ENCODE assay signal across 18 cellular contexts in genomic region chr22:31262369-31263133, GRCh38.
"Had no signal": no experiment of that assay in that cellular context is flagged by ENCODE, and none has a peak within 500 bp of the region (broad histone marks: within the 10 kb centered on the region; RNA-seq: fewer than 3 reads in every experiment).

No MANE protein-coding gene starts in this region.

- DNase-seq: activated CD4-positive, alpha-beta memory T cell treated with anti-CD3 and anti-CD28 coated beads for 36 hours; activated CD4-positive, alpha-beta T cell treated with anti-CD3 and anti-CD28 coated beads for 1 hour; activated CD8-positive, alpha-beta memory T cell treated with anti-CD3 and anti-CD28 coated beads, Interleukin-2, amount 10 ng/mL, durations not matched to agents 7 days and 5 days; activated naive CD4-positive, alpha-beta T cell treated with anti-CD3 and anti-CD28 coated beads, Interleukin-2, amount 10 ng/mL, durations not matched to agents 7 days and 5 days; activated T-cell treated with anti-CD3 and anti-CD28 coated beads, Interleukin-2, amount 50 U/mL, for 1 hour; mammary epithelial cell; occipital lobe; right lobe of liver; spleen; stomach; SW 1271; T-helper 9 cell; testis; upper lobe of right lung had no signal

- H3K4me1 ChIP-seq: esophagus muscularis mucosa, right lobe of liver, SJSA1, spleen, testis had no signal

- H3K27me3 ChIP-seq: esophagus muscularis mucosa, right lobe of liver, SJSA1, spleen, stomach, testis, upper lobe of right lung had no signal

- H3K9me3 Mint-ChIP-seq: activated CD4-positive, alpha-beta memory T cell treated with anti-CD3 and anti-CD28 coated beads for 36 hours; activated naive CD4-positive, alpha-beta T cell treated with anti-CD3 and anti-CD28 coated beads, Interleukin-2, amount 10 ng/mL, durations not matched to agents 7 days and 5 days; naive thymus-derived CD8-positive, alpha-beta T cell had no signal

- H3K4me1 Mint-ChIP-seq: activated CD8-positive, alpha-beta memory T cell treated with anti-CD3 and anti-CD28 coated beads, Interleukin-2, amount 10 ng/mL, durations not matched to agents 7 days and 5 days; activated naive CD4-positive, alpha-beta T cell treated with anti-CD3 and anti-CD28 coated beads, Interleukin-2, amount 10 ng/mL, durations not matched to agents 7 days and 5 days had no signal

- H3K27me3 Mint-ChIP-seq: activated CD4-positive, alpha-beta memory T cell treated with anti-CD3 and anti-CD28 coated beads for 36 hours; activated CD8-positive, alpha-beta memory T cell treated with anti-CD3 and anti-CD28 coated beads, Interleukin-2, amount 10 ng/mL, durations not matched to agents 7 days and 5 days; activated naive CD4-positive, alpha-beta T cell treated with anti-CD3 and anti-CD28 coated beads, Interleukin-2, amount 10 ng/mL, durations not matched to agents 7 days and 5 days; naive thymus-derived CD8-positive, alpha-beta T cell; progenitor cell of endocrine pancreas had no signal

- H3K27ac Mint-ChIP-seq: activated CD4-positive, alpha-beta memory T cell treated with anti-CD3 and anti-CD28 coated beads for 36 hours; activated CD8-positive, alpha-beta memory T cell treated with anti-CD3 and anti-CD28 coated beads, Interleukin-2, amount 10 ng/mL, durations not matched to agents 7 days and 5 days; activated naive CD4-positive, alpha-beta T cell treated with anti-CD3 and anti-CD28 coated beads, Interleukin-2, amount 10 ng/mL, durations not matched to agents 7 days and 5 days; progenitor cell of endocrine pancreas had no signal

- ATAC-seq: activated CD8-positive, alpha-beta memory T cell treated with anti-CD3 and anti-CD28 coated beads, Interleukin-2, amount 10 ng/mL, durations not matched to agents 7 days and 5 days; naive thymus-derived CD8-positive, alpha-beta T cell; upper lobe of right lung had no signal

- H3K9me3 ChIP-seq: esophagus muscularis mucosa, right lobe of liver, SJSA1, spleen, stomach, testis, upper lobe of right lung had no signal

- H3K27ac ChIP-seq: esophagus muscularis mucosa, right lobe of liver, SJSA1, spleen, stomach, testis, upper lobe of right lung had no signal

- H3K4me3 Mint-ChIP-seq: activated CD4-positive, alpha-beta memory T cell treated with anti-CD3 and anti-CD28 coated beads for 36 hours; activated CD8-positive, alpha-beta memory T cell treated with anti-CD3 and anti-CD28 coated beads, Interleukin-2, amount 10 ng/mL, durations not matched to agents 7 days and 5 days; activated naive CD4-positive, alpha-beta T cell treated with anti-CD3 and anti-CD28 coated beads, Interleukin-2, amount 10 ng/mL, durations not matched to agents 7 days and 5 days; naive thymus-derived CD8-positive, alpha-beta T cell had no signal

- H3K4me3 ChIP-seq: esophagus muscularis mucosa, right lobe of liver, SJSA1, spleen, stomach, testis, upper lobe of right lung had no signal
